ENCODE assay signal across 23 cellular contexts in the genomic region with DNA sequence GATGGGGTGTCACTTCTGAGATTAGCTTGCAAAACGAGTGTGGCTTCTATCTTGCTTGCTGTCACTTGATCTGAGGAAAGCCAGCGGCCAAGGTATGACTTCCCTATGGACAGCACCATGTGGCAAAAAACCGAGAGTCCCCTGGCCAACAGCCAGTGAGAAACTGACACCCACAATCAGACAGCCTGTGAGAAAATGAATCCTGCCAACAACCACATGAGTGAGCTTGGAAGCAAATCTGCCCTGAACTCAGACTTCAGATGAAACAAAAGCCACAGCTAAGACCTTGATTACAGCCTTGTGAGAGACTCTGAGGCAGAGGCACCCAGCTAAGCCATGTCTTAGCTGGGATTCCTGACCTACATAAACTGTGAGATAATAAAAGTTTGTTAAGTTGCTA. TPM values are rescaled to one million over a fixed set of nuclear protein-coding genes. Genes with fewer than 3 reads are reported as not detected.
A peak's percentile ranks its signal among the peaks of the same experiment; 100 is the strongest.
DNase-seq lines count a peak whose midpoint lies in the region; ATAC-seq and TF ChIP-seq lines count a peak whose summit lies in the region.
"Had no signal": no experiment of that assay in that cellular context is flagged by ENCODE, and none has a peak within 500 bp of the region (broad histone marks: within the 10 kb centered on the region; RNA-seq: fewer than 3 reads in every experiment).

No MANE protein-coding gene starts in this region.

- H3K4me3 Mint-ChIP-seq in immature natural killer cell, result peak overlapping the region in 1 of 5 donors; percentile 38
- H3K4me3 Mint-ChIP-seq: activated CD4-positive, alpha-beta memory T cell treated with anti-CD3 and anti-CD28 coated beads, Interleukin-2, amount 10 ng/mL, durations not matched to agents 7 days and 5 days; CD14-positive monocyte; naive thymus-derived CD4-positive, alpha-beta T cell; stimulated activated naive B cell treated with anti-CD40 and anti-IgM and Interleukin-4, amounts not matched to agents 10 μg/mL and 1 μg/mL and 100 μg/mL, for 72 hours had no signal

- H3K4me1 Mint-ChIP-seq in immature natural killer cell, result no peaks in the 10 kb centered on the region
- H3K4me1 Mint-ChIP-seq: activated CD4-positive, alpha-beta memory T cell treated with anti-CD3 and anti-CD28 coated beads, Interleukin-2, amount 10 ng/mL, durations not matched to agents 7 days and 5 days; CD14-positive monocyte; stimulated activated naive B cell treated with anti-CD40 and anti-IgM and Interleukin-4, amounts not matched to agents 10 μg/mL and 1 μg/mL and 100 μg/mL, for 72 hours had no signal

- H3K27ac Mint-ChIP-seq in immature natural killer cell, result peak overlapping the region in 1 of 6 donors; percentile 26
- H3K27ac Mint-ChIP-seq: activated CD4-positive, alpha-beta memory T cell treated with anti-CD3 and anti-CD28 coated beads, Interleukin-2, amount 10 ng/mL, durations not matched to agents 7 days and 5 days; CD14-positive monocyte; progenitor cell of endocrine pancreas had no signal

- no peaks in the 10 kb centered on the region for H3K36me3 Mint-ChIP-seq in immature natural killer cell
- H3K36me3 Mint-ChIP-seq: CD14-positive monocyte; naive thymus-derived CD4-positive, alpha-beta T cell; stimulated activated naive B cell treated with anti-CD40 and anti-IgM and Interleukin-4, amounts not matched to agents 10 μg/mL and 1 μg/mL and 100 μg/mL, for 72 hours had no signal

- H3K27me3 ChIP-seq in right atrium auricular region, result no peaks in the 10 kb centered on the region
- no peaks in the 10 kb centered on the region for H3K27me3 ChIP-seq in brain microvascular endothelial cell (replicated peaks)
- H3K27me3 ChIP-seq in thoracic aorta (replicated peaks; ENCODE audit: insufficient read depth), result no peaks in the 10 kb centered on the region
- H3K27me3 ChIP-seq: gastroesophageal sphincter, transverse colon had no signal

- peaks cover 0 to 3% (median 0%) of the 10 kb centered on the region in 6 donors for H3K9me3 Mint-ChIP-seq in immature natural killer cell
- H3K9me3 Mint-ChIP-seq: activated CD4-positive, alpha-beta memory T cell treated with anti-CD3 and anti-CD28 coated beads, Interleukin-2, amount 10 ng/mL, durations not matched to agents 7 days and 5 days had no signal

- H3K36me3 ChIP-seq in right atrium auricular region, result no peaks in the 10 kb centered on the region
- no peaks in the 10 kb centered on the region for H3K36me3 ChIP-seq in brain microvascular endothelial cell (replicated peaks)
- H3K36me3 ChIP-seq in thoracic aorta, result no peaks in the 10 kb centered on the region
- H3K36me3 ChIP-seq: gastroesophageal sphincter, lower lobe of right lung, transverse colon, WERI-Rb-1 had no signal

- no peaks in the 10 kb centered on the region for H3K27me3 Mint-ChIP-seq in immature natural killer cell (ENCODE audit: low read depth in 3 of 3)
- H3K27me3 Mint-ChIP-seq: activated CD4-positive, alpha-beta memory T cell treated with anti-CD3 and anti-CD28 coated beads, Interleukin-2, amount 10 ng/mL, durations not matched to agents 7 days and 5 days; naive thymus-derived CD4-positive, alpha-beta T cell; progenitor cell of endocrine pancreas had no signal

- H3K4me3 ChIP-seq in right atrium auricular region, result no peak overlapping the region
- H3K4me3 ChIP-seq in brain microvascular endothelial cell (ENCODE audit: low read depth, low read length), result no peak overlapping the region
- H3K4me3 ChIP-seq in thoracic aorta, result peak overlapping the region; percentile 16
- H3K4me3 ChIP-seq: gastroesophageal sphincter, lower lobe of right lung, transverse colon had no signal

- TF ChIP-seq CTCF in right atrium auricular region (IDR thresholded peaks at IDR 0.05) (no peak), brain microvascular endothelial cell (IDR thresholded peaks at IDR 0.05; ENCODE audit: low read depth, low read length, missing control alignments) (no peak), thoracic aorta (IDR thresholded peaks at IDR 0.05) (no peak)

- peak overlapping the region in 1 of 2 donors; percentile 31 for H3K27ac ChIP-seq in right atrium auricular region
- H3K27ac ChIP-seq in brain microvascular endothelial cell, result no peak overlapping the region
- peak overlapping the region in 1 of 2 donors; percentile 41 for H3K27ac ChIP-seq in thoracic aorta
- H3K27ac ChIP-seq: gastroesophageal sphincter, lower lobe of right lung, transverse colon, WERI-Rb-1 had no signal

- no peak for DNase-seq in Right ventricle myocardium inferior (ENCODE audit: missing footprints)
- no peak for DNase-seq in right atrium auricular region (ENCODE audit: low spot score)
- DNase-seq in brain microvascular endothelial cell, result peak; percentile 14
- peak; percentile 37 to 54 (median 39) for DNase-seq in immature natural killer cell
- DNase-seq in thoracic aorta (ENCODE audit: low spot score), result no peak
- no peak for DNase-seq in NCI-H748 treated with DMSO at 0.1 percent for 48 hours (lab: John Stamatoyannopoulos, UW)
- no peak for DNase-seq in NCI-H510A (lab: John Stamatoyannopoulos, UW)
- DNase-seq: activated CD4-positive, alpha-beta memory T cell treated with anti-CD3 and anti-CD28 coated beads, Interleukin-2, amount 10 ng/mL, durations not matched to agents 7 days and 5 days; activated T-cell treated with anti-CD3 and anti-CD28 coated beads, Interleukin-2, amount 50 U/mL, for 48 hours; KG1; lower lobe of right lung; naive thymus-derived CD4-positive, alpha-beta T cell; NCI-H1105 treated with DMSO at 0.1 percent for 48 hours; stimulated activated CD4-positive, alpha-beta T cell treated with anti-CD3 and anti-CD28 coated beads, Interleukin-15, amount 100 ng/mL, for 24 hours; stimulated activated naive B cell treated with anti-CD40 and anti-IgM and Interleukin-4, amounts not matched to agents 10 μg/mL and 1 μg/mL and 100 μg/mL, for 72 hours; T-helper 1 cell; transverse colon; WERI-Rb-1 had no signal

- no peaks in the 10 kb centered on the region for H3K4me1 ChIP-seq in right atrium auricular region
- peaks cover 0 to 8% of the 10 kb centered on the region in 2 donors for H3K4me1 ChIP-seq in thoracic aorta (ENCODE audit: control insufficient read depth in 1 of 2, low read depth in 2 of 2)
- H3K4me1 ChIP-seq: gastroesophageal sphincter, lower lobe of right lung, transverse colon had no signal

- intact Hi-C loops in Right ventricle myocardium inferior (cut with DNase I), result no loop called here

- H3K9me3 ChIP-seq in right atrium auricular region (peaks cover 0 to 5% of the 10 kb centered on the region in 2 donors), thoracic aorta (no peaks in the 10 kb centered on the region)
- H3K9me3 ChIP-seq: gastroesophageal sphincter, lower lobe of right lung, transverse colon had no signal

- ATAC-seq in Right ventricle myocardium inferior (peak; percentile 68), thoracic aorta (ENCODE audit: insufficient number of reproducible peaks, low FRiP score, low read depth) (no peak), GM18502 (IDR thresholded peaks at IDR 0.05; ENCODE audit: poor library complexity, unreplicated experiment) (no peak)
- ATAC-seq: gastroesophageal sphincter; lower lobe of right lung; naive thymus-derived CD4-positive, alpha-beta T cell; stimulated activated naive B cell treated with anti-CD40 and anti-IgM and Interleukin-4, amounts not matched to agents 10 μg/mL and 1 μg/mL and 100 μg/mL, for 72 hours had no signal

- in situ Hi-C loops in brain microvascular endothelial cell (cut with HindIII; ENCODE audit: low pct_ligation_motif_present, low sequenced_read_pairs), result no loop called here

RNA-seq across cellular contexts. Expression of a gene that starts 45.5 kb away (rescaled TPM):
- not detected for total RNA-seq in Right ventricle myocardium inferior
- not detected for total RNA-seq in right atrium auricular region
- under 1 TPM in 1 of 3 donors, not detected in 2; 0.24 TPM for polyA plus RNA-seq in immature natural killer cell
- not detected for total RNA-seq in thoracic aorta
- total RNA-seq: A172; activated CD4-positive, alpha-beta memory T cell treated with anti-CD3 and anti-CD28 coated beads, Interleukin-2, amount 10 ng/mL, durations not matched to agents 7 days and 5 days; gastroesophageal sphincter; lower lobe of right lung; naive thymus-derived CD4-positive, alpha-beta T cell; progenitor cell of endocrine pancreas; transverse colon had no signal
- polyA plus RNA-seq: CD14-positive monocyte; naive thymus-derived CD4-positive, alpha-beta T cell had no signal

Comparison
In these comparisons a context has a peak if more than half of its experiments do, and no peak if none do; other contexts are left out.
1. DNase-seq: peak in brain microvascular endothelial cell (single experiment) and immature natural killer cell (3 of 3); none in Right ventricle myocardium inferior (single experiment), right atrium auricular region (single experiment), thoracic aorta (single experiment), NCI-H748 treated with DMSO at 0.1 percent for 48 hours (single experiment) and NCI-H510A (single experiment).